Comparison of ENCODE assay signal across 1 cellular context in the genomic region with DNA sequence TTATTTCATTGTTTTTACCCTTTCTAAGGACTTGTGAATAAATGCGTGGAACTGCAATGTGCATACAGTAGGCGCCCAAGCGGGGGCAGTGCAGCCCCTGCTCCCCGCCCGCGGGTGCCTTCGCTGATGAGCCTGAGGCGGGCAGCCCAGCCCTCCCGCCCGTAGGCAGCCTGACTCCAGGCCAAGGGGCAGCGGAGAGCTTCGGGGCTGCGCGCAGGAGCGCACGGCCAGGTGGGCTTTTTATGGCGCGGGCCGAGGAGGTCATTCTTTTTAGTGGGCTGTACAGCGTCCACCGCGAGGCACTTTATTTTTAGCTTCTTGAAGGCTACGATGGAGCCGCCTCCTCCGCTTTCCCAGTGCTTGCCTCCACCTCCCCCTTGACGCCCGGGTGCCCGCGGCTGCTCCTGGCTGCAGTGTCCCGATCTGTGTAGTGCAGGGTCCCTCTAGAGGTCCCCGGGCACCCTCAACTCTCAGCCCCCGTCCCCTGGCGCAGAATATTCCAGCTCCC.
TF ChIP-seq lines count a peak whose summit lies in the region.

No MANE protein-coding gene starts in this region.

TF ChIP-seq in SK-N-SH treated with all-trans-retinoic acid at 6 μM for 48 hours, 23 proteins besides CTCF, POLR2A, EP300 and RAD21 (continued from another document):
- TF ChIP-seq, protein P1, sequence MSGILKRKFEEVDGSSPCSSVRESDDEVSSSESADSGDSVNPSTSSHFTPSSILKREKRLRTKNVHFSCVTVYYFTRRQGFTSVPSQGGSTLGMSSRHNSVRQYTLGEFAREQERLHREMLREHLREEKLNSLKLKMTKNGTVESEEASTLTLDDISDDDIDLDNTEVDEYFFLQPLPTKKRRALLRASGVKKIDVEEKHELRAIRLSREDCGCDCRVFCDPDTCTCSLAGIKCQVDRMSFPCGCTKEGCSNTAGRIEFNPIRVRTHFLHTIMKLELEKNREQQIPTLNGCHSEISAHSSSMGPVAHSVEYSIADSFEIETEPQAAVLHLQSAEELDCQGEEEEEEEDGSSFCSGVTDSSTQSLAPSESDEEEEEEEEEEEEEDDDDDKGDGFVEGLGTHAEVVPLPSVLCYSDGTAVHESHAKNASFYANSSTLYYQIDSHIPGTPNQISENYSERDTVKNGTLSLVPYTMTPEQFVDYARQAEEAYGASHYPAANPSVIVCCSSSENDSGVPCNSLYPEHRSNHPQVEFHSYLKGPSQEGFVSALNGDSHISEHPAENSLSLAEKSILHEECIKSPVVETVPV (CRISPR knock-in tag; IDR thresholded peaks at IDR 0.05): no peak
- TF ChIP-seq ESRRG (CRISPR knock-in tag; IDR thresholded peaks at IDR 0.05): no peak
- no peak for TF ChIP-seq SNAI2 (CRISPR knock-in tag; IDR thresholded peaks at IDR 0.05)
- no peak for TF ChIP-seq ZNF70 (CRISPR knock-in tag; IDR thresholded peaks at IDR 0.05)
- no peak for TF ChIP-seq ZFP30 (CRISPR knock-in tag; IDR thresholded peaks at IDR 0.05)
- TF ChIP-seq TOX (CRISPR knock-in tag; IDR thresholded peaks at IDR 0.05; ENCODE audit: borderline replicate concordance): no peak
